Comparison of ENCODE assay signal across 16 cellular contexts in genomic region chr14:100362311-100362927, GRCh38. TPM values are rescaled to one million over a fixed set of nuclear protein-coding genes. Genes with fewer than 3 reads are reported as not detected.
A peak's percentile ranks its signal among the peaks of the same experiment; 100 is the strongest.
DNase-seq lines count a peak whose midpoint lies in the region; ATAC-seq and TF ChIP-seq lines count a peak whose summit lies in the region.
"Had no signal": no experiment of that assay in that cellular context is flagged by ENCODE, and none has a peak within 500 bp of the region (broad histone marks: within the 10 kb centered on the region; RNA-seq: fewer than 3 reads in every experiment).

No MANE protein-coding gene starts in this region.

- peaks cover 25% of the 10 kb centered on the region for H3K4me1 Mint-ChIP-seq in activated T-helper 17 cell treated with anti-CD3 and anti-CD28 coated beads, Interleukin-2, amount 50 U/mL, for 72 hours

- H3K27ac ChIP-seq in HEK293 (ENCODE audit: extremely low read depth, low read depth, low read length), result no peak overlapping the region
- peak overlapping the region; percentile 46 for H3K27ac ChIP-seq in hepatocyte
- H3K27ac ChIP-seq: breast epithelium had no signal

- H3K9me3 ChIP-seq in HEK293 (ENCODE audit: control insufficient read depth, insufficient read depth, low read depth, low read length) (no peaks in the 10 kb centered on the region), hepatocyte (ENCODE audit: low read depth) (no peaks in the 10 kb centered on the region)
- H3K9me3 ChIP-seq: BE2C, breast epithelium, left lung had no signal

- H3K27ac Mint-ChIP-seq in activated T-helper 17 cell treated with anti-CD3 and anti-CD28 coated beads, Interleukin-2, amount 50 U/mL, for 72 hours, result peak overlapping the region; percentile 36
- H3K27ac Mint-ChIP-seq: T-helper 17 cell had no signal

- CTCF ChIA-PET in HEK293 (lab: Yijun Ruan, JAX), result interaction anchor here (1.0 to 1.7 kb wide), 3 partner anchors 15 to 77 kb away, joined by 3 to 5 read pairs (median 4); no protein-coding TSS in a partner anchor

- H3K4me2 ChIP-seq in hepatocyte, result peak overlapping the region; percentile 21

- peaks cover 13% of the 10 kb centered on the region for H3K79me2 ChIP-seq in hepatocyte

- H3K36me3 Mint-ChIP-seq in activated T-helper 17 cell treated with anti-CD3 and anti-CD28 coated beads, Interleukin-2, amount 50 U/mL, for 72 hours (ENCODE audit: low read depth), result peaks cover 100% of the 10 kb centered on the region

- WGBS in hepatocyte (ENCODE audit: low lambda C conversion rate, missing lambda C conversion rate), result 36% methylated on average over 1 of the region's 1 CpG

- H3K27me3 Mint-ChIP-seq in activated T-helper 17 cell treated with anti-CD3 and anti-CD28 coated beads, Interleukin-2, amount 50 U/mL, for 72 hours, result no peaks in the 10 kb centered on the region
- H3K27me3 Mint-ChIP-seq: T-helper 17 cell had no signal

- H3K9me3 Mint-ChIP-seq in activated T-helper 17 cell treated with anti-CD3 and anti-CD28 coated beads, Interleukin-2, amount 50 U/mL, for 72 hours, result no peaks in the 10 kb centered on the region

- no peak overlapping the region for H2AFZ ChIP-seq in hepatocyte

- H3K4me1 ChIP-seq in HEK293 (ENCODE audit: control insufficient read depth, insufficient read depth, low read length), result peaks cover 2% of the 10 kb centered on the region; the same call in 1 of the 2 replicates
- peaks cover 18% of the 10 kb centered on the region for H3K4me1 ChIP-seq in hepatocyte (ENCODE audit: insufficient read depth)
- H3K4me1 ChIP-seq: breast epithelium had no signal

- no peaks in the 10 kb centered on the region for H3K9me2 ChIP-seq in hepatocyte (replicated peaks; ENCODE audit: insufficient read depth)

- no peaks in the 10 kb centered on the region for H3K27me3 ChIP-seq in hepatocyte
- H3K27me3 ChIP-seq: BE2C, breast epithelium, left lung had no signal

- TF ChIP-seq CTCF in HEK293 (tag by site-specific recombination; IDR thresholded peaks at IDR 0.05) (no peak), hepatocyte (IDR thresholded peaks at IDR 0.05; ENCODE audit: poor library complexity) (no peak)

- POLR2A ChIA-PET in HEK293 (lab: Yijun Ruan, JAX), result no interaction called here

- ATAC-seq in activated T-helper 17 cell treated with anti-CD3 and anti-CD28 coated beads, Interleukin-2, amount 50 U/mL, for 72 hours (replicated peaks), result no peak
- no peak for ATAC-seq in GM21447 (IDR thresholded peaks at IDR 0.05; ENCODE audit: unreplicated experiment)
- ATAC-seq: left lung, T-helper 17 cell had no signal

- H3K36me3 ChIP-seq in HEK293 (ENCODE audit: control insufficient read depth in 2 of 2, insufficient read depth in 1 of 2, low read length in 2 of 2) (peaks cover 18 to 65% of the 10 kb centered on the region in 2 experiments), hepatocyte (replicated peaks; ENCODE audit: insufficient read depth, low read depth) (no peaks in the 10 kb centered on the region)
- H3K36me3 ChIP-seq: breast epithelium had no signal

- H3K4me3 Mint-ChIP-seq in activated T-helper 17 cell treated with anti-CD3 and anti-CD28 coated beads, Interleukin-2, amount 50 U/mL, for 72 hours, result no peak overlapping the region
- H3K4me3 Mint-ChIP-seq: T-helper 17 cell had no signal

- DNase-seq in COLO829 (ENCODE audit: low spot score) (peak; percentile 67), hepatocyte (ENCODE audit: low spot score) (no peak), superior temporal gyrus (ENCODE audit: extremely low spot score) (no peak), NCI-H187 treated with DMSO at 0.1 percent for 48 hours (lab: John Stamatoyannopoulos, UW) (no peak), NCI-H2227 (lab: John Stamatoyannopoulos, UW; ENCODE audit: unreplicated experiment) (no peak)
- DNase-seq: activated naive CD4-positive, alpha-beta T cell treated with anti-CD3 and anti-CD28 coated beads, Interleukin-2, amount 50 U/mL, for 16 hours; activated T-cell treated with anti-CD3 and anti-CD28 coated beads for 4 hours; BE2C; effector CD4-positive, alpha-beta T cell; left lung; T-helper 17 cell had no signal

- H3K4me3 ChIP-seq in HEK293 (ENCODE audit: low read depth, low read length) (no peak overlapping the region), hepatocyte (no peak overlapping the region)
- H3K4me3 ChIP-seq: breast epithelium, left lung had no signal

- no peaks in the 10 kb centered on the region for H4K20me1 ChIP-seq in hepatocyte (ENCODE audit: insufficient read depth, poor library complexity, severe bottlenecking)

TF ChIP-seq in HEK293, 187 proteins besides CTCF, POLR2A, EP300 and RAD21 (continues in another document):
- TF ChIP-seq ZNF785 (tag by site-specific recombination; IDR thresholded peaks at IDR 0.05) (no peak), ZNF146 (tag by site-specific recombination; IDR thresholded peaks at IDR 0.05) (no peak), ZNF223 (tag by site-specific recombination; IDR thresholded peaks at IDR 0.05) (no peak), OSR2 (tag by site-specific recombination; IDR thresholded peaks at IDR 0.05) (peak; percentile 80), ZBTB1 (tag by site-specific recombination; IDR thresholded peaks at IDR 0.05) (no peak), EGR2 (tag by site-specific recombination; IDR thresholded peaks at IDR 0.05; ENCODE audit: low read depth) (no peak), BCL6B (tag by site-specific recombination; IDR thresholded peaks at IDR 0.05) (no peak), ZNF10 (tag by site-specific recombination; IDR thresholded peaks at IDR 0.05) (no peak), ZNF501 (tag by site-specific recombination; IDR thresholded peaks at IDR 0.05) (no peak), REPIN1 (tag by site-specific recombination; IDR thresholded peaks at IDR 0.05; ENCODE audit: low read depth) (no peak), ZFHX2 (tag by site-specific recombination; conservative IDR thresholded peaks at IDR 0.05) (no peak), ZNF600 (tag by site-specific recombination; IDR thresholded peaks at IDR 0.05) (peak; percentile 22; the same call in 1 of the 2 replicates), ZNF473 (tag by site-specific recombination; IDR thresholded peaks at IDR 0.05) (no peak), ZNF202 (tag by site-specific recombination; IDR thresholded peaks at IDR 0.05; ENCODE audit: borderline replicate concordance) (no peak), PATZ1 (tag by site-specific recombination; IDR thresholded peaks at IDR 0.05) (no peak), SP7 (tag by site-specific recombination; IDR thresholded peaks at IDR 0.05) (0 out of 2 replicates have a peak, but pooled peaks have one; percentile 21), GLI4 (tag by site-specific recombination; IDR thresholded peaks at IDR 0.05) (no peak), PRDM1 (tag by site-specific recombination; IDR thresholded peaks at IDR 0.05) (0 out of 2 replicates have a peak, but pooled peaks have one; percentile 7), INSM2 (tag by site-specific recombination; IDR thresholded peaks at IDR 0.05) (0 out of 2 replicates have a peak, but pooled peaks have one; percentile 25), ZNF549 (tag by site-specific recombination; IDR thresholded peaks at IDR 0.05) (no peak), ZNF621 (tag by site-specific recombination; IDR thresholded peaks at IDR 0.05) (no peak)

RNA-seq across cellular contexts. Expression of gene WDR25, which starts 13.9 kb away (rescaled TPM):
- 1 to 10 TPM; 3.4 to 5.1 TPM for total RNA-seq in activated T-helper 17 cell treated with anti-CD3 and anti-CD28 coated beads, Interleukin-2, amount 50 U/mL, for 72 hours
- total RNA-seq in hepatocyte, result 14.1 and 18.7 TPM in 2 replicates
- polyA plus RNA-seq in hepatocyte, result 19.7 and 22.8 TPM in 2 replicates

RNA-seq across cellular contexts. Expression of gene SLC25A47, which starts 39.3 kb away (rescaled TPM):
- not detected for total RNA-seq in activated T-helper 17 cell treated with anti-CD3 and anti-CD28 coated beads, Interleukin-2, amount 50 U/mL, for 72 hours
- 1.6 and 1.8 TPM in 2 replicates for total RNA-seq in hepatocyte
- polyA plus RNA-seq in hepatocyte, result 0.77 and 1.8 TPM in 2 replicates
- total RNA-seq: left lung, osteocyte, T-helper 17 cell had no signal

RNA-seq across cellular contexts. Expression of gene SLC25A29, which starts 56.2 kb away (rescaled TPM):
- 1 to 10 TPM; 3.8 to 9.3 TPM for total RNA-seq in activated T-helper 17 cell treated with anti-CD3 and anti-CD28 coated beads, Interleukin-2, amount 50 U/mL, for 72 hours
- 88.7 and 90.1 TPM in 2 replicates for total RNA-seq in hepatocyte
- polyA plus RNA-seq in hepatocyte, result 73.1 and 106 TPM in 2 replicates
